ENCODE assay signal across 1 cellular context in the genomic region with DNA sequence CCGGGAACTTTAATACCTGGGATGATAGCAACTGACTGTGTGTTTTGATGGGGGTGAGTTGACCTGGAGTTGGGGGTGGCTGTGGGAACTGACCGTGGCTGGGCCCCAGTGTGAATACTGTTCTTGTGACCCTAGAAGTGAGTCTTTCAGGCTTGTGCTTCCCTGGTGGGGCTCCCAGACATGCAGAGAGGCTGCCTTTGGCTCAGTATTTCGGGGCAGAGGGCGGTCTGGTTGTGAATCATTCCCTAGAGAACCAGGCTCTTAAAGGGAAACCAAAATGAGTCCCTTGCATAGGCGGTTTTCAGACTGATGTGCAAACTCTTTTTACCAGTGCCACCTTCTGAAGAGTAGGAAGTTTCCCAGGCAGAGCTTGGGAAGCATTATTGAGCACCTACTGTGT.
TF ChIP-seq lines count a peak whose summit lies in the region.

No MANE protein-coding gene starts in this region.

TF ChIP-seq in GM23338, 12 proteins besides CTCF, POLR2A, EP300 and RAD21 (continued from another document):
- TF ChIP-seq, protein P1, sequence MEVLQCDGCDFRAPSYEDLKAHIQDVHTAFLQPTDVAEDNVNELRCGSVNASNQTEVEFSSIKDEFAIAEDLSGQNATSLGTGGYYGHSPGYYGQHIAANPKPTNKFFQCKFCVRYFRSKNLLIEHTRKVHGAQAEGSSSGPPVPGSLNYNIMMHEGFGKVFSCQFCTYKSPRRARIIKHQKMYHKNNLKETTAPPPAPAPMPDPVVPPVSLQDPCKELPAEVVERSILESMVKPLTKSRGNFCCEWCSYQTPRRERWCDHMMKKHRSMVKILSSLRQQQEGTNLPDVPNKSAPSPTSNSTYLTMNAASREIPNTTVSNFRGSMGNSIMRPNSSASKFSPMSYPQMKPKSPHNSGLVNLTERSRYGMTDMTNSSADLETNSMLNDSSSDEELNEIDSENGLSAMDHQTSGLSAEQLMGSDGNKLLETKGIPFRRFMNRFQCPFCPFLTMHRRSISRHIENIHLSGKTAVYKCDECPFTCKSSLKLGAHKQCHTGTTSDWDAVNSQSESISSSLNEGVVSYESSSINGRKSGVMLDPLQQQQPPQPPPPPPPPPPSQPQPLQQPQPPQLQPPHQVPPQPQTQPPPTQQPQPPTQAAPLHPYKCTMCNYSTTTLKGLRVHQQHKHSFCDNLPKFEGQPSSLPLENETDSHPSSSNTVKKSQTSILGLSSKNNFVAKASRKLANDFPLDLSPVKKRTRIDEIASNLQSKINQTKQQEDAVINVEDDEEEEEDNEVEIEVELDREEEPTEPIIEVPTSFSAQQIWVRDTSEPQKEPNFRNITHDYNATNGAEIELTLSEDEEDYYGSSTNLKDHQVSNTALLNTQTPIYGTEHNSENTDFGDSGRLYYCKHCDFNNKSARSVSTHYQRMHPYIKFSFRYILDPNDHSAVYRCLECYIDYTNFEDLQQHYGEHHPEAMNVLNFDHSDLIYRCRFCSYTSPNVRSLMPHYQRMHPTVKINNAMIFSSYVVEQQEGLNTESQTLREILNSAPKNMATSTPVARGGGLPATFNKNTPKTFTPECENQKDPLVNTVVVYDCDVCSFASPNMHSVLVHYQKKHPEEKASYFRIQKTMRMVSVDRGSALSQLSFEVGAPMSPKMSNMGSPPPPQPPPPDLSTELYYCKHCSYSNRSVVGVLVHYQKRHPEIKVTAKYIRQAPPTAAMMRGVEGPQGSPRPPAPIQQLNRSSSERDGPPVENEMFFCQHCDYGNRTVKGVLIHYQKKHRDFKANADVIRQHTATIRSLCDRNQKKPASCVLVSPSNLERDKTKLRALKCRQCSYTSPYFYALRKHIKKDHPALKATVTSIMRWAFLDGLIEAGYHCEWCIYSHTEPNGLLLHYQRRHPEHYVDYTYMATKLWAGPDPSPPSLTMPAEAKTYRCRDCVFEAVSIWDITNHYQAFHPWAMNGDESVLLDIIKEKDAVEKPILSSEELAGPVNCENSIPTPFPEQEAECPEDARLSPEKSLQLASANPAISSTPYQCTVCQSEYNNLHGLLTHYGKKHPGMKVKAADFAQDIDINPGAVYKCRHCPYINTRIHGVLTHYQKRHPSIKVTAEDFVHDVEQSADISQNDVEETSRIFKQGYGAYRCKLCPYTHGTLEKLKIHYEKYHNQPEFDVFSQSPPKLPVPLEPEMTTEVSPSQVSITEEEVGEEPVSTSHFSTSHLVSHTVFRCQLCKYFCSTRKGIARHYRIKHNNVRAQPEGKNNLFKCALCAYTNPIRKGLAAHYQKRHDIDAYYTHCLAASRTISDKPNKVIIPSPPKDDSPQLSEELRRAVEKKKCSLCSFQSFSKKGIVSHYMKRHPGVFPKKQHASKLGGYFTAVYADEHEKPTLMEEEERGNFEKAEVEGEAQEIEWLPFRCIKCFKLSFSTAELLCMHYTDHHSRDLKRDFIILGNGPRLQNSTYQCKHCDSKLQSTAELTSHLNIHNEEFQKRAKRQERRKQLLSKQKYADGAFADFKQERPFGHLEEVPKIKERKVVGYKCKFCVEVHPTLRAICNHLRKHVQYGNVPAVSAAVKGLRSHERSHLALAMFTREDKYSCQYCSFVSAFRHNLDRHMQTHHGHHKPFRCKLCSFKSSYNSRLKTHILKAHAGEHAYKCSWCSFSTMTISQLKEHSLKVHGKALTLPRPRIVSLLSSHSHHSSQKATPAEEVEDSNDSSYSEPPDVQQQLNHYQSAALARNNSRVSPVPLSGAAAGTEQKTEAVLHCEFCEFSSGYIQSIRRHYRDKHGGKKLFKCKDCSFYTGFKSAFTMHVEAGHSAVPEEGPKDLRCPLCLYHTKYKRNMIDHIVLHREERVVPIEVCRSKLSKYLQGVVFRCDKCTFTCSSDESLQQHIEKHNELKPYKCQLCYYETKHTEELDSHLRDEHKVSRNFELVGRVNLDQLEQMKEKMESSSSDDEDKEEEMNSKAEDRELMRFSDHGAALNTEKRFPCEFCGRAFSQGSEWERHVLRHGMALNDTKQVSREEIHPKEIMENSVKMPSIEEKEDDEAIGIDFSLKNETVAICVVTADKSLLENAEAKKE (CRISPR knock-in tag; IDR thresholded peaks at IDR 0.05), result no peak
- TF ChIP-seq JUNB (IDR thresholded peaks at IDR 0.05; ENCODE audit: unreplicated experiment), result no peak
